In the genomic region with DNA sequence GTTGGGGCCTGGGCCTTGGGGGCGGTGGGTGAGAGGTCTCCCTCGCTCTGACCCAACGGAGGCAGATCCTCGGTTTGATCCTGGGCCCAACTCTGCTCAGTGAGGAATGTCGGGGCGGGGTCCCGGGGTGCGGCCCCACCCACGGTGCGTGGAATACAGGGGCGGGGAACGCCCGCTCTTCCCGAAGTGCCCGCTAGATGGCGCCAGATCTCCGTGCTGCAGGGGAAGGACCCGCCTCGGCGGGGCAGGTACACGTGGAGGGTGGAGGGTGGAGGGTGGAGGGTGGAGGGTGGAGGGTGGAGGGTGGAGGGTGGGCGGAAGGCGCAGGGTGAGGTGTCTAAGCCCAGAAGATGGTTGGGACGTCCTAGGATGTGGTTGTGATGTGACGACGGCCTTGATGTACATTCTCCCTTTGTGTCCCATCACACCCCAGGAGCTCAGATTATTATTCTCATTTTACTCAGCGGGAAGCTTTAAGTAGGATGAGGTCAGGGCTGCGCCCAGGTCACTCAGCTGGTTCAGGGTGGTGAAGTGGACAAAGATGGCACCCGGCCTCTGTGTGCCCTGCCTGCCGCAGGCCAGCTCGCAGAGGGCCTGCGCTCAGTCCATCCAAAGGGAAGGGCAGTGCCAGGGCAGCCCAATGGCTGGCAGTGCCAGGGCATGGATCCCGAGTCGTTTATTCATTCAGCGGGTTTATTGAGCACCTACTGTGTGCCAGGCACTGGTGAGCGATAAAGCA, we compare ENCODE assay signal across 8 cellular contexts.
A peak's percentile ranks its signal among the peaks of the same experiment; 100 is the strongest.
DNase-seq lines count a peak whose midpoint lies in the region; ATAC-seq and TF ChIP-seq lines count a peak whose summit lies in the region.

No MANE protein-coding gene starts in this region.

- H3K4me3 ChIP-seq in AG09309 (ENCODE audit: control insufficient read depth, low read depth, low read length), result peak overlapping the region; percentile 21; the same call in 1 of the 2 replicates

- peak; percentile 83 for TF ChIP-seq CTCF in AG09309 (IDR thresholded peaks at IDR 0.05; ENCODE audit: control insufficient read depth, insufficient read depth, low read depth, low read length, missing control alignments)

- ATAC-seq in GM18861 (IDR thresholded peaks at IDR 0.05; ENCODE audit: unreplicated experiment) (peak; percentile 67), HG03108 (IDR thresholded peaks at IDR 0.05; ENCODE audit: unreplicated experiment) (peak; percentile 53)

- no peak for DNase-seq in AG09309 (ENCODE audit: low read depth)
- peak; percentile 12 to 80 for DNase-seq in NCI-H526 (lab: John Stamatoyannopoulos, UW)
- DNase-seq in activated CD8-positive, alpha-beta memory T cell treated with anti-CD3 and anti-CD28 coated beads for 1 hour (ENCODE audit: extremely low read depth in 1 of 2, low read depth in 1 of 2), result peak; percentile 58 to 83
- DNase-seq in effector CD8-positive, alpha-beta T cell (lab: John Stamatoyannopoulos, UW), result peak; percentile 83
- DNase-seq in midbrain (lab: John Stamatoyannopoulos, UW), result peak; percentile 52
- peak; percentile 69 to 84 for DNase-seq in stimulated activated CD8-positive, alpha-beta memory T cell treated with anti-CD3 and anti-CD28 coated beads, Interleukin-4, amount 100 ng/mL, for 4 hours (ENCODE audit: low read depth in 2 of 2, low spot score in 1 of 2)
